1 cellular context compared by ENCODE assay signal in the genomic region with DNA sequence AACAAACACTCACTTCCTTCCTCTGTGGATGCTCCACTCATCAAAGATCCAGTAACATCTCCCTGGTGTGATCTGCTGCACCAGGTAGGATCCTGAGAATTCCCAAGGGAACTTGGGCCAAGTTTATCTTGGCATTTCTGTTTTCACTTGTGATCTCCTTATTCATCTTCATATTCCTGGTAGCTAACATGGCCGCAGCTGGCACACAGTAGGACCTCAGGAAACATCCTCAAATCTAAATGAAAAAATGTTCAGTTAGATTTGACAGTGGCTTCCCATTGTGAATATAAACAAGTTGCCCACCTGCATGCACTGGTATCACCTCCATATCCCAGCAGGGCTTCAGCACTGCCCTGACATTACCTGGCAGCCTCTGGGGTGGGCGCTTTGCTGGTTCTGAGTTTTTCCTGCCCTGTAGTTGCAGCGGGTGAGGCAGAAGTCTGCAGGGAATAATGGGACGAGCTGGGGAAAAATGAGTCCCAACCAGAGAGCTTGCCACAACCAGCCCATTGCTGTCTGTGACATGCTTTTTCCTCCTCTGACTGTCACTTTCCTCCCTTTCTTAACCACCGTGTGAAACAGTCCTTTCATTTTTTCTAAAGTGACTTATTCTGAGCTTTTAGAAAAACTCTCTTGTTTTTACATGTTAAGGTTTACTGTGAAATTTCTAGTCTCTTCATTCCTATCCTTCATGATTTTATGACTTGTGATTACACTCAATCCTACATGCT.
TF ChIP-seq lines count a peak whose summit lies in the region.

No MANE protein-coding gene starts in this region.

TF ChIP-seq in GM23338, 12 proteins besides CTCF, POLR2A, EP300 and RAD21 (continued from another document):
- TF ChIP-seq, protein P1, sequence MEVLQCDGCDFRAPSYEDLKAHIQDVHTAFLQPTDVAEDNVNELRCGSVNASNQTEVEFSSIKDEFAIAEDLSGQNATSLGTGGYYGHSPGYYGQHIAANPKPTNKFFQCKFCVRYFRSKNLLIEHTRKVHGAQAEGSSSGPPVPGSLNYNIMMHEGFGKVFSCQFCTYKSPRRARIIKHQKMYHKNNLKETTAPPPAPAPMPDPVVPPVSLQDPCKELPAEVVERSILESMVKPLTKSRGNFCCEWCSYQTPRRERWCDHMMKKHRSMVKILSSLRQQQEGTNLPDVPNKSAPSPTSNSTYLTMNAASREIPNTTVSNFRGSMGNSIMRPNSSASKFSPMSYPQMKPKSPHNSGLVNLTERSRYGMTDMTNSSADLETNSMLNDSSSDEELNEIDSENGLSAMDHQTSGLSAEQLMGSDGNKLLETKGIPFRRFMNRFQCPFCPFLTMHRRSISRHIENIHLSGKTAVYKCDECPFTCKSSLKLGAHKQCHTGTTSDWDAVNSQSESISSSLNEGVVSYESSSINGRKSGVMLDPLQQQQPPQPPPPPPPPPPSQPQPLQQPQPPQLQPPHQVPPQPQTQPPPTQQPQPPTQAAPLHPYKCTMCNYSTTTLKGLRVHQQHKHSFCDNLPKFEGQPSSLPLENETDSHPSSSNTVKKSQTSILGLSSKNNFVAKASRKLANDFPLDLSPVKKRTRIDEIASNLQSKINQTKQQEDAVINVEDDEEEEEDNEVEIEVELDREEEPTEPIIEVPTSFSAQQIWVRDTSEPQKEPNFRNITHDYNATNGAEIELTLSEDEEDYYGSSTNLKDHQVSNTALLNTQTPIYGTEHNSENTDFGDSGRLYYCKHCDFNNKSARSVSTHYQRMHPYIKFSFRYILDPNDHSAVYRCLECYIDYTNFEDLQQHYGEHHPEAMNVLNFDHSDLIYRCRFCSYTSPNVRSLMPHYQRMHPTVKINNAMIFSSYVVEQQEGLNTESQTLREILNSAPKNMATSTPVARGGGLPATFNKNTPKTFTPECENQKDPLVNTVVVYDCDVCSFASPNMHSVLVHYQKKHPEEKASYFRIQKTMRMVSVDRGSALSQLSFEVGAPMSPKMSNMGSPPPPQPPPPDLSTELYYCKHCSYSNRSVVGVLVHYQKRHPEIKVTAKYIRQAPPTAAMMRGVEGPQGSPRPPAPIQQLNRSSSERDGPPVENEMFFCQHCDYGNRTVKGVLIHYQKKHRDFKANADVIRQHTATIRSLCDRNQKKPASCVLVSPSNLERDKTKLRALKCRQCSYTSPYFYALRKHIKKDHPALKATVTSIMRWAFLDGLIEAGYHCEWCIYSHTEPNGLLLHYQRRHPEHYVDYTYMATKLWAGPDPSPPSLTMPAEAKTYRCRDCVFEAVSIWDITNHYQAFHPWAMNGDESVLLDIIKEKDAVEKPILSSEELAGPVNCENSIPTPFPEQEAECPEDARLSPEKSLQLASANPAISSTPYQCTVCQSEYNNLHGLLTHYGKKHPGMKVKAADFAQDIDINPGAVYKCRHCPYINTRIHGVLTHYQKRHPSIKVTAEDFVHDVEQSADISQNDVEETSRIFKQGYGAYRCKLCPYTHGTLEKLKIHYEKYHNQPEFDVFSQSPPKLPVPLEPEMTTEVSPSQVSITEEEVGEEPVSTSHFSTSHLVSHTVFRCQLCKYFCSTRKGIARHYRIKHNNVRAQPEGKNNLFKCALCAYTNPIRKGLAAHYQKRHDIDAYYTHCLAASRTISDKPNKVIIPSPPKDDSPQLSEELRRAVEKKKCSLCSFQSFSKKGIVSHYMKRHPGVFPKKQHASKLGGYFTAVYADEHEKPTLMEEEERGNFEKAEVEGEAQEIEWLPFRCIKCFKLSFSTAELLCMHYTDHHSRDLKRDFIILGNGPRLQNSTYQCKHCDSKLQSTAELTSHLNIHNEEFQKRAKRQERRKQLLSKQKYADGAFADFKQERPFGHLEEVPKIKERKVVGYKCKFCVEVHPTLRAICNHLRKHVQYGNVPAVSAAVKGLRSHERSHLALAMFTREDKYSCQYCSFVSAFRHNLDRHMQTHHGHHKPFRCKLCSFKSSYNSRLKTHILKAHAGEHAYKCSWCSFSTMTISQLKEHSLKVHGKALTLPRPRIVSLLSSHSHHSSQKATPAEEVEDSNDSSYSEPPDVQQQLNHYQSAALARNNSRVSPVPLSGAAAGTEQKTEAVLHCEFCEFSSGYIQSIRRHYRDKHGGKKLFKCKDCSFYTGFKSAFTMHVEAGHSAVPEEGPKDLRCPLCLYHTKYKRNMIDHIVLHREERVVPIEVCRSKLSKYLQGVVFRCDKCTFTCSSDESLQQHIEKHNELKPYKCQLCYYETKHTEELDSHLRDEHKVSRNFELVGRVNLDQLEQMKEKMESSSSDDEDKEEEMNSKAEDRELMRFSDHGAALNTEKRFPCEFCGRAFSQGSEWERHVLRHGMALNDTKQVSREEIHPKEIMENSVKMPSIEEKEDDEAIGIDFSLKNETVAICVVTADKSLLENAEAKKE (CRISPR knock-in tag; IDR thresholded peaks at IDR 0.05): no peak
